In genomic region chr5:178626484-178627258, GRCh38 we compare ENCODE assay signal across 8 cellular contexts. TPM values are rescaled to one million over a fixed set of nuclear protein-coding genes. Genes with fewer than 3 reads are reported as not detected.
A peak's percentile ranks its signal among the peaks of the same experiment; 100 is the strongest.
DNase-seq lines count a peak whose midpoint lies in the region; ATAC-seq, FAIRE-seq and TF ChIP-seq lines count a peak whose summit lies in the region.

Gene CLK4, minus strand, starts transcription at chr5:178627050. Its CDS starts 3,634 bp downstream, at chr5:178623416.

- H3K79me2 ChIP-seq in keratinocyte (ENCODE audit: control insufficient read depth, insufficient read depth, low read length), result peaks cover 47% of the 10 kb centered on the region

- H3K4me1 Mint-ChIP-seq in central memory CD8-positive, alpha-beta T cell, result peaks cover 41% of the 10 kb centered on the region

- peak within 1 kb of the TSS; percentile 93 for H3K27ac ChIP-seq in keratinocyte (ENCODE audit: control insufficient read depth, insufficient read depth, low read length)

- DNase-seq in AG09319 (ENCODE audit: extremely low read depth, low read depth), result peak; percentile 90
- DNase-seq in NCI-H446 treated with DMSO at 0.1 percent for 48 hours (lab: John Stamatoyannopoulos, UW), result peak; percentile 82
- peak; percentile 95 for DNase-seq in central memory CD8-positive, alpha-beta T cell (ENCODE audit: low spot score in 2 of 2)
- peak; percentile 40 for DNase-seq in keratinocyte (ENCODE audit: low read depth, low spot score)
- DNase-seq in stimulated activated CD4-positive, alpha-beta T cell treated with anti-CD3 and anti-CD28 coated beads, Interleukin-12 subunit alpha, Interleukin-12 subunit beta, amount 100 ng/mL, for 48 hours (ENCODE audit: low read depth in 2 of 3, low spot score in 1 of 3), result peak; percentile 93 to 96 (median 93)

- peak within 1 kb of the TSS; percentile 98 for H3K4me3 Mint-ChIP-seq in central memory CD8-positive, alpha-beta T cell

- FAIRE-seq in keratinocyte (lab: Jason Lieb, UNC), result no peak

- H3K36me3 Mint-ChIP-seq in central memory CD8-positive, alpha-beta T cell (ENCODE audit: insufficient read depth), result peaks cover 24% of the 10 kb centered on the region

- H3K4me2 ChIP-seq in keratinocyte (ENCODE audit: control insufficient read depth, extremely low read depth, insufficient read depth, low read depth, low read length), result peak within 1 kb of the TSS; percentile 76

- no peaks in the 10 kb centered on the region for H3K27me3 Mint-ChIP-seq in central memory CD8-positive, alpha-beta T cell

- H3K27ac Mint-ChIP-seq in central memory CD8-positive, alpha-beta T cell (ENCODE audit: low read depth), result peak within 1 kb of the TSS; percentile 100

- H3K4me3 ChIP-seq in keratinocyte (ENCODE audit: control insufficient read depth in 2 of 3, extremely low read depth in 1 of 3, insufficient read depth in 2 of 3, low read depth in 1 of 3, low read length in 3 of 3), result peak within 1 kb of the TSS; percentile 63 to 98 (median 98)

- peak within 1 kb of the TSS; percentile 97 for H3K9ac ChIP-seq in keratinocyte (ENCODE audit: control insufficient read depth, extremely low read depth, insufficient read depth, low read length)

- H2AFZ ChIP-seq in keratinocyte (ENCODE audit: control insufficient read depth, low read length), result peak within 1 kb of the TSS; percentile 96

- peaks cover 17% of the 10 kb centered on the region for H3K4me1 ChIP-seq in keratinocyte (ENCODE audit: control insufficient read depth, extremely low read depth, insufficient read depth, low read length)

- H4K20me1 ChIP-seq in keratinocyte (ENCODE audit: control insufficient read depth, extremely low read depth, insufficient read depth, low read length), result no peaks in the 10 kb centered on the region

- no peaks in the 10 kb centered on the region for H3K9me3 ChIP-seq in keratinocyte (ENCODE audit: control insufficient read depth, low read depth, low read length)

- H3K9me3 Mint-ChIP-seq in central memory CD8-positive, alpha-beta T cell, result no peaks in the 10 kb centered on the region

- dilution Hi-C loops in keratinocyte (cut with MboI; ENCODE audit: extremely low pct_ligation_motif_present, low sequenced_read_pairs), result no loop called here

- no peaks in the 10 kb centered on the region for H3K9me1 ChIP-seq in keratinocyte (ENCODE audit: control insufficient read depth, extremely low read depth, insufficient read depth, low read length)

- H3K36me3 ChIP-seq in keratinocyte (ENCODE audit: control insufficient read depth in 2 of 2, extremely low read depth in 1 of 2, insufficient read depth in 2 of 2, low read length in 2 of 2), result peaks cover 1 to 13% of the 10 kb centered on the region in 2 experiments

- TF ChIP-seq CTCF in AG09319 (IDR thresholded peaks at IDR 0.05; ENCODE audit: low read depth, low read length) (no peak), keratinocyte (optimal IDR thresholded peaks at IDR 0.05 in 1 of 3, IDR thresholded peaks at IDR 0.05 in 1 of 3, conservative IDR thresholded peaks at IDR 0.05 in 1 of 3; ENCODE audit: extremely low read depth in 1 of 3, insufficient read depth in 2 of 3, low read length in 3 of 3) (no peak)

- no peaks in the 10 kb centered on the region for H3K27me3 ChIP-seq in keratinocyte (ENCODE audit: control insufficient read depth, extremely low read depth, insufficient read depth, low read length)

- ATAC-seq in GM19035 (IDR thresholded peaks at IDR 0.05; ENCODE audit: unreplicated experiment), result peak; percentile 83
- peak; percentile 82 for ATAC-seq in HG03342 (IDR thresholded peaks at IDR 0.05; ENCODE audit: unreplicated experiment)
- peak; percentile 81 to 89 for ATAC-seq in activated CD4-positive, CD25-positive, alpha-beta regulatory T cell treated with anti-CD3 and anti-CD28 coated beads, Interleukin-2, amount 50 U/mL, for 24 hours
- peak; percentile 83 for ATAC-seq in central memory CD8-positive, alpha-beta T cell (replicated peaks; ENCODE audit: extremely low read depth, poor library complexity, severe bottlenecking)

RNA-seq across cellular contexts. Expression of gene CLK4, which starts in this region (rescaled TPM):
- 10.7 to 17.3 TPM (median 11.6 TPM) in 3 replicates for polyA plus RNA-seq in keratinocyte
- 23.6 TPM for polyA plus RNA-seq in keratinocyte (2011; ENCODE audit: low read depth)
- 3.2 and 6.5 TPM in 2 replicates for polyA plus RNA-seq in keratinocyte (2011; cell fraction: cytosol; rRNA removed)
- 27.0 and 40.9 TPM in 2 replicates for polyA plus RNA-seq in keratinocyte (2011; cell fraction: nucleus; rRNA removed)
- polyA plus RNA-seq in keratinocyte (2012; ENCODE audit: low replicate concordance), result 8.8 and 17.5 TPM in 2 replicates
- 2.7 to 25.6 TPM (median 10.2 TPM) in 3 replicates for polyA minus RNA-seq in keratinocyte
- 1.5 TPM for polyA minus RNA-seq in keratinocyte (2011; cell fraction: cytosol; rRNA and poly(A)+ RNA removed)
- polyA minus RNA-seq in keratinocyte (2011; cell fraction: nucleus; rRNA and poly(A)+ RNA removed), result 13.1 and 19.1 TPM in 2 replicates

Comparison
In these comparisons a context has a peak if more than half of its experiments do, and no peak if none do; other contexts are left out.
1. Peak in every context shown above with its lines: DNase-seq, ATAC-seq, H3K4me3 ChIP-seq and H3K27ac ChIP-seq.
2. DNase-seq: peak in every context shown above with its lines; median percentile 95 in central memory CD8-positive, alpha-beta T cell; 93 in stimulated activated CD4-positive, alpha-beta T cell treated with anti-CD3 and anti-CD28 coated beads, Interleukin-12 subunit alpha, Interleukin-12 subunit beta, amount 100 ng/mL, for 48 hours; 90 in AG09319; 82 in NCI-H446 treated with DMSO at 0.1 percent for 48 hours; 40 in keratinocyte.